ENCODE assay signal across 1 cellular context in the genomic region with DNA sequence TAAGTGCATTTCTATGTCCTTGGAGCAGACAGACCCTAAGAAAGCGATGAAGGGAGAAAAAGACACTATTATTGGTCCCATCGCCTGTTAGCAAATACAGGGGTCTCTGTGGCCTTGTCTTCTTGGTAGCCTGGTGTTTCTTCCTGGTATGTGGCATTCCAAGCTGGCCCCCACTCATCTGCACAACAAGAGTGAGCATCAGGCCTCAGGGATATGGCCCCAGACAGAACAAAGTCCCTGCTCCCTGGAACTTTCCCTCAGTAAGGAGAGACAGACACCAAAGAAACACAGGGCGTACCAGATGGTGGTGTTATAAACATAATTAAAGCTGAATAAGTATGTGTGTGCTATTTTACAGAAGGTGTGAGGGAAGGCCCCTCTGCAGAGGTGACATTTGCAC.
TF ChIP-seq lines count a peak whose summit lies in the region.

No MANE protein-coding gene starts in this region.

TF ChIP-seq in WTC11, 78 proteins besides CTCF, POLR2A, EP300 and RAD21 (continued from another document):
- TF ChIP-seq, protein P1, sequence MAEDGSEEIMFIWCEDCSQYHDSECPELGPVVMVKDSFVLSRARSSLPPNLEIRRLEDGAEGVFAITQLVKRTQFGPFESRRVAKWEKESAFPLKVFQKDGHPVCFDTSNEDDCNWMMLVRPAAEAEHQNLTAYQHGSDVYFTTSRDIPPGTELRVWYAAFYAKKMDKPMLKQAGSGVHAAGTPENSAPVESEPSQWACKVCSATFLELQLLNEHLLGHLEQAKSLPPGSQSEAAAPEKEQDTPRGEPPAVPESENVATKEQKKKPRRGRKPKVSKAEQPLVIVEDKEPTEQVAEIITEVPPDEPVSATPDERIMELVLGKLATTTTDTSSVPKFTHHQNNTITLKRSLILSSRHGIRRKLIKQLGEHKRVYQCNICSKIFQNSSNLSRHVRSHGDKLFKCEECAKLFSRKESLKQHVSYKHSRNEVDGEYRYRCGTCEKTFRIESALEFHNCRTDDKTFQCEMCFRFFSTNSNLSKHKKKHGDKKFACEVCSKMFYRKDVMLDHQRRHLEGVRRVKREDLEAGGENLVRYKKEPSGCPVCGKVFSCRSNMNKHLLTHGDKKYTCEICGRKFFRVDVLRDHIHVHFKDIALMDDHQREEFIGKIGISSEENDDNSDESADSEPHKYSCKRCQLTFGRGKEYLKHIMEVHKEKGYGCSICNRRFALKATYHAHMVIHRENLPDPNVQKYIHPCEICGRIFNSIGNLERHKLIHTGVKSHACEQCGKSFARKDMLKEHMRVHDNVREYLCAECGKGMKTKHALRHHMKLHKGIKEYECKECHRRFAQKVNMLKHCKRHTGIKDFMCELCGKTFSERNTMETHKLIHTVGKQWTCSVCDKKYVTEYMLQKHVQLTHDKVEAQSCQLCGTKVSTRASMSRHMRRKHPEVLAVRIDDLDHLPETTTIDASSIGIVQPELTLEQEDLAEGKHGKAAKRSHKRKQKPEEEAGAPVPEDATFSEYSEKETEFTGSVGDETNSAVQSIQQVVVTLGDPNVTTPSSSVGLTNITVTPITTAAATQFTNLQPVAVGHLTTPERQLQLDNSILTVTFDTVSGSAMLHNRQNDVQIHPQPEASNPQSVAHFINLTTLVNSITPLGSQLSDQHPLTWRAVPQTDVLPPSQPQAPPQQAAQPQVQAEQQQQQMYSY (CRISPR knock-in tag; IDR thresholded peaks at IDR 0.05) = no peak
- TF ChIP-seq, protein P2, sequence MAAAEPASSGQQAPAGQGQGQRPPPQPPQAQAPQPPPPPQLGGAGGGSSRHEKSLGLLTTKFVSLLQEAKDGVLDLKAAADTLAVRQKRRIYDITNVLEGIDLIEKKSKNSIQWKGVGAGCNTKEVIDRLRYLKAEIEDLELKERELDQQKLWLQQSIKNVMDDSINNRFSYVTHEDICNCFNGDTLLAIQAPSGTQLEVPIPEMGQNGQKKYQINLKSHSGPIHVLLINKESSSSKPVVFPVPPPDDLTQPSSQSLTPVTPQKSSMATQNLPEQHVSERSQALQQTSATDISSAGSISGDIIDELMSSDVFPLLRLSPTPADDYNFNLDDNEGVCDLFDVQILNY (CRISPR knock-in tag; IDR thresholded peaks at IDR 0.05) = no peak
- TF ChIP-seq, protein P3, sequence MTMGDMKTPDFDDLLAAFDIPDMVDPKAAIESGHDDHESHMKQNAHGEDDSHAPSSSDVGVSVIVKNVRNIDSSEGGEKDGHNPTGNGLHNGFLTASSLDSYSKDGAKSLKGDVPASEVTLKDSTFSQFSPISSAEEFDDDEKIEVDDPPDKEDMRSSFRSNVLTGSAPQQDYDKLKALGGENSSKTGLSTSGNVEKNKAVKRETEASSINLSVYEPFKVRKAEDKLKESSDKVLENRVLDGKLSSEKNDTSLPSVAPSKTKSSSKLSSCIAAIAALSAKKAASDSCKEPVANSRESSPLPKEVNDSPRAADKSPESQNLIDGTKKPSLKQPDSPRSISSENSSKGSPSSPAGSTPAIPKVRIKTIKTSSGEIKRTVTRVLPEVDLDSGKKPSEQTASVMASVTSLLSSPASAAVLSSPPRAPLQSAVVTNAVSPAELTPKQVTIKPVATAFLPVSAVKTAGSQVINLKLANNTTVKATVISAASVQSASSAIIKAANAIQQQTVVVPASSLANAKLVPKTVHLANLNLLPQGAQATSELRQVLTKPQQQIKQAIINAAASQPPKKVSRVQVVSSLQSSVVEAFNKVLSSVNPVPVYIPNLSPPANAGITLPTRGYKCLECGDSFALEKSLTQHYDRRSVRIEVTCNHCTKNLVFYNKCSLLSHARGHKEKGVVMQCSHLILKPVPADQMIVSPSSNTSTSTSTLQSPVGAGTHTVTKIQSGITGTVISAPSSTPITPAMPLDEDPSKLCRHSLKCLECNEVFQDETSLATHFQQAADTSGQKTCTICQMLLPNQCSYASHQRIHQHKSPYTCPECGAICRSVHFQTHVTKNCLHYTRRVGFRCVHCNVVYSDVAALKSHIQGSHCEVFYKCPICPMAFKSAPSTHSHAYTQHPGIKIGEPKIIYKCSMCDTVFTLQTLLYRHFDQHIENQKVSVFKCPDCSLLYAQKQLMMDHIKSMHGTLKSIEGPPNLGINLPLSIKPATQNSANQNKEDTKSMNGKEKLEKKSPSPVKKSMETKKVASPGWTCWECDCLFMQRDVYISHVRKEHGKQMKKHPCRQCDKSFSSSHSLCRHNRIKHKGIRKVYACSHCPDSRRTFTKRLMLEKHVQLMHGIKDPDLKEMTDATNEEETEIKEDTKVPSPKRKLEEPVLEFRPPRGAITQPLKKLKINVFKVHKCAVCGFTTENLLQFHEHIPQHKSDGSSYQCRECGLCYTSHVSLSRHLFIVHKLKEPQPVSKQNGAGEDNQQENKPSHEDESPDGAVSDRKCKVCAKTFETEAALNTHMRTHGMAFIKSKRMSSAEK (CRISPR knock-in tag; IDR thresholded peaks at IDR 0.05; ENCODE audit: borderline replicate concordance) = no peak
- TF ChIP-seq, protein P4, sequence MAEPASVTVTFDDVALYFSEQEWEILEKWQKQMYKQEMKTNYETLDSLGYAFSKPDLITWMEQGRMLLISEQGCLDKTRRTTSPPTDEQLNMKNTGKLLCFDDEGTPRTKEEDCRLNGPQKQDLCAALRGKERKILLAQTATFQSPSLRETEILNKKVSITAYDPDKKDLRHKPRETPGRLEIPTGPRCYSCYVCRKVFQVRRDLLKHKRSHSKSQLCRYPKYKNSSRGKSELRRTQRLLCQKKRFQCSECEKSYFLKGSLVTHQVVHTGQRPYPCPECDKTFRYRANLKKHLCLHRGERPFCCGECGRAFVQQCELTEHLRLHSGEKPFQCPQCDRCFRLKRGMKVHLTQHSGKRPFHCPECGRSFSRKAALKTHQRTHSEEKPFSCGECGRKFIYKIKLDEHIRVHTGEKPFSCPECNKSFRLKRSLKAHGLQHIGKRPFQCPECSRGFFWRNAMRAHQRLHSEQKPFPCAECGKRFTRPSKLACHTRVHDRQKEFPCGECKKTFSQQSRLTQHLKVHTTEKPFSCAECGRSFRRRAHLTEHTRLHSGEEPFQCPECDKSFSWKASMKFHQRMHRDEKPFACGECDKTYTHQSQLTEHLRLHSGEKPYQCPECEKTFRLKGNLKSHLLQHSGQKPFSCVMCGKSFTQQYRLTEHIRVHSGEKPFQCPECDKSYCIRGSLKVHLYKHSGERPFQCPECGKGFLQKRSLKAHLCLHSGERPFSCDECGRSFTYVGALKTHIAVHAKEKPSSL (CRISPR knock-in tag; conservative IDR thresholded peaks at IDR 0.05) = no peak
- TF ChIP-seq NFYB (CRISPR knock-in tag; conservative IDR thresholded peaks at IDR 0.05; ENCODE audit: low read depth) = no peak
- no peak for TF ChIP-seq ZNF671 (CRISPR knock-in tag; IDR thresholded peaks at IDR 0.05)
- TF ChIP-seq MXD4 (CRISPR knock-in tag; IDR thresholded peaks at IDR 0.05; ENCODE audit: borderline replicate concordance) = no peak
- TF ChIP-seq CDX4 (CRISPR knock-in tag; IDR thresholded peaks at IDR 0.05; ENCODE audit: borderline replicate concordance) = no peak
